15 cellular contexts compared by ENCODE assay signal in the genomic region with DNA sequence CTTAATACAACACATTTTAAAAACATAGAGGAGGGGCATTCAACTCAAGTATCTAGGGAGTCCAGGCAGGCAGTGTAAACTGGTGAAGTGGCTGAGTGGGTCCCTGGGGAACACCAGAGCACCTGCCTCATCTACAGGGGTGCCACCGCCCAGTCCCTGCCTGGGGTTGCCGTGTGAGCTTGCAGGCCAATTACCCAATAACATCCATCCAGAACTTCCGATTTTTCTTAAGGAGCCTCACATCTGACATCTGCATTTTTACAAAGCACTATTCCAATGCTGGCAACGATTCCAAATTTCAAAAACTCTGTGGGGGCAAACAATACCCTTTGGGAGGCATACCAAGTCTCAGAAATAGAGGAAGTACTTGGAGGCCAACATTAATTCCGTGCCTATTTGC.
"Had no signal": no experiment of that assay in that cellular context is flagged by ENCODE, and none has a peak within 500 bp of the region (broad histone marks: within the 10 kb centered on the region; RNA-seq: fewer than 3 reads in every experiment).

No MANE protein-coding gene starts in this region.

- H3K4me3 ChIP-seq: cardiac muscle cell, colonic mucosa, heart left ventricle, skin epidermis, stomach, thoracic aorta had no signal

- ATAC-seq: activated naive CD8-positive, alpha-beta T cell treated with anti-CD3 and anti-CD28 coated beads, Interleukin-2, amount 50 U/mL, for 24 hours; heart left ventricle; left lobe of liver; naive thymus-derived CD4-positive, alpha-beta T cell had no signal

- DNase-seq: activated B cell treated with CpG ODN at 0.5 μM for 24 hours; activated CD4-positive, alpha-beta T cell treated with anti-CD3 and anti-CD28 coated beads, Interleukin-2, amount 10 ng/mL, durations not matched to agents 24 days and 14 days; activated naive CD4-positive, alpha-beta T cell treated with Interleukin-2 at 50 U/mL for 16 hours; activated naive CD8-positive, alpha-beta T cell treated with anti-CD3 and anti-CD28 coated beads, Interleukin-2, amount 50 U/mL, for 24 hours; colonic mucosa; foreskin melanocyte; heart left ventricle; mammary epithelial cell; naive thymus-derived CD4-positive, alpha-beta T cell; stimulated activated CD4-positive, alpha-beta T cell treated with anti-CD3 and anti-CD28 coated beads, Interleukin-4, amount 100 ng/mL, for 4 hours; stomach had no signal

- H3K27me3 Mint-ChIP-seq: activated naive CD8-positive, alpha-beta T cell treated with anti-CD3 and anti-CD28 coated beads, Interleukin-2, amount 50 U/mL, for 24 hours had no signal

- H3K27ac Mint-ChIP-seq: activated B cell treated with CpG ODN at 0.5 μM for 24 hours; activated CD4-positive, alpha-beta T cell treated with anti-CD3 and anti-CD28 coated beads, Interleukin-2, amount 10 ng/mL, durations not matched to agents 24 days and 14 days; activated naive CD8-positive, alpha-beta T cell treated with anti-CD3 and anti-CD28 coated beads, Interleukin-2, amount 50 U/mL, for 24 hours; naive thymus-derived CD4-positive, alpha-beta T cell had no signal

- H3K4me1 Mint-ChIP-seq: activated B cell treated with CpG ODN at 0.5 μM for 24 hours; activated CD4-positive, alpha-beta T cell treated with anti-CD3 and anti-CD28 coated beads, Interleukin-2, amount 10 ng/mL, durations not matched to agents 24 days and 14 days; activated naive CD8-positive, alpha-beta T cell treated with anti-CD3 and anti-CD28 coated beads, Interleukin-2, amount 50 U/mL, for 24 hours; naive thymus-derived CD4-positive, alpha-beta T cell had no signal

- H3K4me3 Mint-ChIP-seq: activated B cell treated with CpG ODN at 0.5 μM for 24 hours; activated CD4-positive, alpha-beta T cell treated with anti-CD3 and anti-CD28 coated beads, Interleukin-2, amount 10 ng/mL, durations not matched to agents 24 days and 14 days; activated naive CD8-positive, alpha-beta T cell treated with anti-CD3 and anti-CD28 coated beads, Interleukin-2, amount 50 U/mL, for 24 hours; naive thymus-derived CD4-positive, alpha-beta T cell had no signal
